Comparison of ENCODE assay signal across 1 cellular context in genomic region chr11:64419818-64420485, GRCh38.
TF ChIP-seq lines count a peak whose summit lies in the region.

No MANE protein-coding gene starts in this region.

TF ChIP-seq in K562, 482 proteins besides CTCF, POLR2A, EP300 and RAD21 (continued from another document):
- TF ChIP-seq, protein P1, sequence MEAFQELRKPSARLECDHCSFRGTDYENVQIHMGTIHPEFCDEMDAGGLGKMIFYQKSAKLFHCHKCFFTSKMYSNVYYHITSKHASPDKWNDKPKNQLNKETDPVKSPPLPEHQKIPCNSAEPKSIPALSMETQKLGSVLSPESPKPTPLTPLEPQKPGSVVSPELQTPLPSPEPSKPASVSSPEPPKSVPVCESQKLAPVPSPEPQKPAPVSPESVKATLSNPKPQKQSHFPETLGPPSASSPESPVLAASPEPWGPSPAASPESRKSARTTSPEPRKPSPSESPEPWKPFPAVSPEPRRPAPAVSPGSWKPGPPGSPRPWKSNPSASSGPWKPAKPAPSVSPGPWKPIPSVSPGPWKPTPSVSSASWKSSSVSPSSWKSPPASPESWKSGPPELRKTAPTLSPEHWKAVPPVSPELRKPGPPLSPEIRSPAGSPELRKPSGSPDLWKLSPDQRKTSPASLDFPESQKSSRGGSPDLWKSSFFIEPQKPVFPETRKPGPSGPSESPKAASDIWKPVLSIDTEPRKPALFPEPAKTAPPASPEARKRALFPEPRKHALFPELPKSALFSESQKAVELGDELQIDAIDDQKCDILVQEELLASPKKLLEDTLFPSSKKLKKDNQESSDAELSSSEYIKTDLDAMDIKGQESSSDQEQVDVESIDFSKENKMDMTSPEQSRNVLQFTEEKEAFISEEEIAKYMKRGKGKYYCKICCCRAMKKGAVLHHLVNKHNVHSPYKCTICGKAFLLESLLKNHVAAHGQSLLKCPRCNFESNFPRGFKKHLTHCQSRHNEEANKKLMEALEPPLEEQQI (IDR thresholded peaks at IDR 0.05), result no peak
- TF ChIP-seq ADNP (tag; IDR thresholded peaks at IDR 0.05) (peak; percentile 62; the same call in 1 of the 2 replicates), ZNF41 (CRISPR knock-in tag; conservative IDR thresholded peaks at IDR 0.05) (no peak), ZNF316 (IDR thresholded peaks at IDR 0.05) (no peak), MCM5 (IDR thresholded peaks at IDR 0.05; ENCODE audit: low read depth) (no peak), CREB5 (CRISPR knock-in tag; IDR thresholded peaks at IDR 0.05) (no peak), TFAM (CRISPR knock-in tag; conservative IDR thresholded peaks at IDR 0.05) (no peak), E2F3 (CRISPR knock-in tag; IDR thresholded peaks at IDR 0.05) (no peak), HNRNPLL (IDR thresholded peaks at IDR 0.05; ENCODE audit: low read depth, low read length, poor library complexity, severe bottlenecking) (no peak), ATF7 (IDR thresholded peaks at IDR 0.05) (peak; percentile 74), PRPF4 (IDR thresholded peaks at IDR 0.05; ENCODE audit: insufficient read depth, low read depth, low read length, poor library complexity, severe bottlenecking) (no peak), ATF3 (IDR thresholded peaks at IDR 0.05) (peak; percentile 64), ATF3 (CRISPR knock-in tag; conservative IDR thresholded peaks at IDR 0.05) (no peak), ZNF324 (CRISPR knock-in tag; IDR thresholded peaks at IDR 0.05) (no peak), SMARCA5 (IDR thresholded peaks at IDR 0.05) (peak; percentile 50; the same call in 1 of the 2 replicates), NFIC (IDR thresholded peaks at IDR 0.05) (peak; percentile 89), BCOR (IDR thresholded peaks at IDR 0.05) (peak; percentile 81; the same call in 1 of the 2 replicates), MEF2D (tag; conservative IDR thresholded peaks at IDR 0.05; ENCODE audit: low read depth) (no peak), ZHX1 (conservative IDR thresholded peaks at IDR 0.05; ENCODE audit: low read length) (no peak), KDM5B (IDR thresholded peaks at IDR 0.05; ENCODE audit: insufficient replicate concordance, low read depth, low read length) (no peak), KDM4B (IDR thresholded peaks at IDR 0.05; ENCODE audit: borderline replicate concordance in 2 of 2, low read depth in 1 of 2) (no peak), SMAD2 (IDR thresholded peaks at IDR 0.05; ENCODE audit: low read depth, low read length) (no peak), PRDM10 (IDR thresholded peaks at IDR 0.05; ENCODE audit: partially characterized antibody) (no peak), NFIX (CRISPR knock-in tag; IDR thresholded peaks at IDR 0.05; ENCODE audit: low read depth) (peak; percentile 55), ESRRA (IDR thresholded peaks at IDR 0.05; ENCODE audit: borderline replicate concordance, low read depth) (peak; percentile 53; the same call in 1 of the 2 replicates), BDP1 (IDR thresholded peaks at IDR 0.05; ENCODE audit: insufficient read depth, insufficient read length) (no peak), BRCA1 (IDR thresholded peaks at IDR 0.05) (no peak), BRCA1 (CRISPR knock-in tag; IDR thresholded peaks at IDR 0.05) (no peak), TAL1 (IDR thresholded peaks at IDR 0.05) (no peak), TBP (optimal IDR thresholded peaks at IDR 0.05; ENCODE audit: low read depth, low read length) (no peak), SMARCA4 (IDR thresholded peaks at IDR 0.05) (no peak), CEBPG (CRISPR knock-in tag; IDR thresholded peaks at IDR 0.05) (no peak), CEBPG (tag; conservative IDR thresholded peaks at IDR 0.05 in 1 of 2, IDR thresholded peaks at IDR 0.05 in 1 of 2) (no peak), ZNF408 (CRISPR knock-in tag; IDR thresholded peaks at IDR 0.05; ENCODE audit: low read depth) (no peak), XRCC3 (IDR thresholded peaks at IDR 0.05) (no peak), SMARCE1 (IDR thresholded peaks at IDR 0.05) (no peak), ATF1 (CRISPR knock-in tag; IDR thresholded peaks at IDR 0.05) (no peak), ATF1 (tag; IDR thresholded peaks at IDR 0.05) (peak; percentile 38), KLF13 (tag; IDR thresholded peaks at IDR 0.05; ENCODE audit: borderline replicate concordance, low read depth) (no peak), BHLHE40 (IDR thresholded peaks at IDR 0.05; ENCODE audit: low read length) (no peak), KDM1A (IDR thresholded peaks at IDR 0.05) (0 out of 4 replicates have a peak, but pooled peaks of 1 of the 2 experiments have one; percentile 8), CHCHD3 (CRISPR knock-in tag; IDR thresholded peaks at IDR 0.05) (no peak), PTBP1 (IDR thresholded peaks at IDR 0.05; ENCODE audit: low read depth, low read length) (no peak), ZNF707 (CRISPR knock-in tag; conservative IDR thresholded peaks at IDR 0.05) (no peak)
- TF ChIP-seq, protein P2, sequence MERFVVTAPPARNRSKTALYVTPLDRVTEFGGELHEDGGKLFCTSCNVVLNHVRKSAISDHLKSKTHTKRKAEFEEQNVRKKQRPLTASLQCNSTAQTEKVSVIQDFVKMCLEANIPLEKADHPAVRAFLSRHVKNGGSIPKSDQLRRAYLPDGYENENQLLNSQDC (CRISPR knock-in tag; IDR thresholded peaks at IDR 0.05), result no peak
- TF ChIP-seq, protein P3, sequence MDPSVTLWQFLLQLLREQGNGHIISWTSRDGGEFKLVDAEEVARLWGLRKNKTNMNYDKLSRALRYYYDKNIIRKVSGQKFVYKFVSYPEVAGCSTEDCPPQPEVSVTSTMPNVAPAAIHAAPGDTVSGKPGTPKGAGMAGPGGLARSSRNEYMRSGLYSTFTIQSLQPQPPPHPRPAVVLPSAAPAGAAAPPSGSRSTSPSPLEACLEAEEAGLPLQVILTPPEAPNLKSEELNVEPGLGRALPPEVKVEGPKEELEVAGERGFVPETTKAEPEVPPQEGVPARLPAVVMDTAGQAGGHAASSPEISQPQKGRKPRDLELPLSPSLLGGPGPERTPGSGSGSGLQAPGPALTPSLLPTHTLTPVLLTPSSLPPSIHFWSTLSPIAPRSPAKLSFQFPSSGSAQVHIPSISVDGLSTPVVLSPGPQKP (CRISPR knock-in tag; IDR thresholded peaks at IDR 0.05), result no peak
- TF ChIP-seq, protein P4, sequence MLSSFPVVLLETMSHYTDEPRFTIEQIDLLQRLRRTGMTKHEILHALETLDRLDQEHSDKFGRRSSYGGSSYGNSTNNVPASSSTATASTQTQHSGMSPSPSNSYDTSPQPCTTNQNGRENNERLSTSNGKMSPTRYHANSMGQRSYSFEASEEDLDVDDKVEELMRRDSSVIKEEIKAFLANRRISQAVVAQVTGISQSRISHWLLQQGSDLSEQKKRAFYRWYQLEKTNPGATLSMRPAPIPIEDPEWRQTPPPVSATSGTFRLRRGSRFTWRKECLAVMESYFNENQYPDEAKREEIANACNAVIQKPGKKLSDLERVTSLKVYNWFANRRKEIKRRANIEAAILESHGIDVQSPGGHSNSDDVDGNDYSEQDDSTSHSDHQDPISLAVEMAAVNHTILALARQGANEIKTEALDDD (IDR thresholded peaks at IDR 0.05), result no peak
- TF ChIP-seq, protein P5, sequence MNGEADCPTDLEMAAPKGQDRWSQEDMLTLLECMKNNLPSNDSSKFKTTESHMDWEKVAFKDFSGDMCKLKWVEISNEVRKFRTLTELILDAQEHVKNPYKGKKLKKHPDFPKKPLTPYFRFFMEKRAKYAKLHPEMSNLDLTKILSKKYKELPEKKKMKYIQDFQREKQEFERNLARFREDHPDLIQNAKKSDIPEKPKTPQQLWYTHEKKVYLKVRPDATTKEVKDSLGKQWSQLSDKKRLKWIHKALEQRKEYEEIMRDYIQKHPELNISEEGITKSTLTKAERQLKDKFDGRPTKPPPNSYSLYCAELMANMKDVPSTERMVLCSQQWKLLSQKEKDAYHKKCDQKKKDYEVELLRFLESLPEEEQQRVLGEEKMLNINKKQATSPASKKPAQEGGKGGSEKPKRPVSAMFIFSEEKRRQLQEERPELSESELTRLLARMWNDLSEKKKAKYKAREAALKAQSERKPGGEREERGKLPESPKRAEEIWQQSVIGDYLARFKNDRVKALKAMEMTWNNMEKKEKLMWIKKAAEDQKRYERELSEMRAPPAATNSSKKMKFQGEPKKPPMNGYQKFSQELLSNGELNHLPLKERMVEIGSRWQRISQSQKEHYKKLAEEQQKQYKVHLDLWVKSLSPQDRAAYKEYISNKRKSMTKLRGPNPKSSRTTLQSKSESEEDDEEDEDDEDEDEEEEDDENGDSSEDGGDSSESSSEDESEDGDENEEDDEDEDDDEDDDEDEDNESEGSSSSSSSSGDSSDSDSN (IDR thresholded peaks at IDR 0.05; ENCODE audit: borderline replicate concordance in 1 of 2, low read depth in 2 of 2, low read length in 2 of 2), result no peak
